Comparison of ENCODE assay signal across 8 cellular contexts in genomic region chr9:128685022-128685332, GRCh38. TPM values are rescaled to one million over a fixed set of nuclear protein-coding genes. Genes with fewer than 3 reads are reported as not detected.
DNase-seq lines count a peak whose midpoint lies in the region; ATAC-seq and TF ChIP-seq lines count a peak whose summit lies in the region.

No MANE protein-coding gene starts in this region.

- H3K36me3 Mint-ChIP-seq in activated naive CD4-positive, alpha-beta T cell treated with anti-CD3 and anti-CD28 coated beads for 36 hours (ENCODE audit: low read depth) = peaks cover 6% of the 10 kb centered on the region
- H3K36me3 Mint-ChIP-seq in activated CD4-positive, alpha-beta memory T cell treated with anti-CD3 and anti-CD28 coated beads, Interleukin-2, amount 10 ng/mL, durations not matched to agents 7 days and 5 days (ENCODE audit: low read depth) = peaks cover 6% of the 10 kb centered on the region

- no peak for TF ChIP-seq CTCF in tibial nerve (IDR thresholded peaks at IDR 0.05)

- CTCF ChIA-PET in activated naive CD4-positive, alpha-beta T cell treated with anti-CD3 and anti-CD28 coated beads for 36 hours (lab: Charles Lee) = interaction anchor here (1.2 kb wide), 1 partner anchor 9 kb away, joined by 4 read pairs; no protein-coding TSS in a partner anchor
- CTCF ChIA-PET in activated CD4-positive, alpha-beta memory T cell treated with anti-CD3 and anti-CD28 coated beads, Interleukin-2, amount 10 ng/mL, durations not matched to agents 7 days and 5 days (lab: Charles Lee) = interaction anchor here (0.6 to 2.7 kb wide), 4 partner anchors 13 to 133 kb away, joined by 3 to 13 read pairs (median 3); partner anchors contain the start of genes ENDOG and PKN3

- POLR2A ChIA-PET in activated CD4-positive, alpha-beta memory T cell treated with anti-CD3 and anti-CD28 coated beads, Interleukin-2, amount 10 ng/mL, durations not matched to agents 7 days and 5 days (lab: Charles Lee) = interaction anchor here (1.1 to 4.0 kb wide), 14 partner anchors 9 to 396 kb away, joined by 3 to 27 read pairs (median 5); partner anchors contain the start of genes DOLPP1, DYNC2I2, KYAT1 and LRRC8A

- TF ChIP-seq EP300 in tibial nerve (IDR thresholded peaks at IDR 0.05) = no peak

- H3K27ac ChIP-seq in iPS-18a (ENCODE audit: low read length) (no peak overlapping the region), tibial nerve (peak overlapping the region in 3 of 4 donors; percentile 82 to 88 (median 85))

- H3K4me1 Mint-ChIP-seq in activated naive CD4-positive, alpha-beta T cell treated with anti-CD3 and anti-CD28 coated beads for 36 hours (ENCODE audit: low read depth) = peaks cover 48% of the 10 kb centered on the region
- peaks cover 54% of the 10 kb centered on the region for H3K4me1 Mint-ChIP-seq in activated CD4-positive, alpha-beta memory T cell treated with anti-CD3 and anti-CD28 coated beads, Interleukin-2, amount 10 ng/mL, durations not matched to agents 7 days and 5 days

- peak overlapping the region; percentile 96 for H3K27ac Mint-ChIP-seq in activated naive CD4-positive, alpha-beta T cell treated with anti-CD3 and anti-CD28 coated beads for 36 hours
- H3K27ac Mint-ChIP-seq in activated CD4-positive, alpha-beta memory T cell treated with anti-CD3 and anti-CD28 coated beads, Interleukin-2, amount 10 ng/mL, durations not matched to agents 7 days and 5 days = peak overlapping the region; percentile 97

- WGBS in tibial nerve, 2 donors = 66 to 82% methylated on average over 2 of the region's 2 CpGs

- intact Hi-C loops in activated naive CD4-positive, alpha-beta T cell treated with anti-CD3 and anti-CD28 coated beads for 36 hours (cut with micrococcal nuclease) = loop anchor here (2.0 to 5.0 kb wide), 2 partner anchors 228 to 342 kb away; partner anchors contain the start of genes ODF2 and SH3GLB2

- DNase-seq in activated naive CD4-positive, alpha-beta T cell treated with anti-CD3 and anti-CD28 coated beads for 36 hours = no peak
- no peak for DNase-seq in activated naive CD4-positive, alpha-beta T cell (lab: John Stamatoyannopoulos, UW)
- no peak for DNase-seq in activated CD4-positive, alpha-beta memory T cell treated with anti-CD3 and anti-CD28 coated beads, Interleukin-2, amount 10 ng/mL, durations not matched to agents 7 days and 5 days
- DNase-seq in tibial nerve (ENCODE audit: low spot score in 2 of 2) (no peak), NCI-H345 treated with DMSO at 0.1 percent for 48 hours (lab: John Stamatoyannopoulos, UW; ENCODE audit: unreplicated experiment) (no peak), midbrain (lab: John Stamatoyannopoulos, UW) (no peak)

- no peak for ATAC-seq in HG03045 (IDR thresholded peaks at IDR 0.05; ENCODE audit: unreplicated experiment)

- no peaks in the 10 kb centered on the region for H3K27me3 ChIP-seq in iPS-18a (ENCODE audit: control insufficient read depth, insufficient read depth, low read length)
- H3K27me3 ChIP-seq in tibial nerve = no peaks in the 10 kb centered on the region

- peak overlapping the region; percentile 97 for H3K4me3 Mint-ChIP-seq in activated naive CD4-positive, alpha-beta T cell treated with anti-CD3 and anti-CD28 coated beads for 36 hours
- H3K4me3 Mint-ChIP-seq in activated CD4-positive, alpha-beta memory T cell treated with anti-CD3 and anti-CD28 coated beads, Interleukin-2, amount 10 ng/mL, durations not matched to agents 7 days and 5 days = peak overlapping the region; percentile 95

- peaks cover 17% of the 10 kb centered on the region for H3K4me1 ChIP-seq in iPS-18a (ENCODE audit: control insufficient read depth, low read depth, low read length)
- H3K4me1 ChIP-seq in tibial nerve = peaks cover 0 to 42% (median 15%) of the 10 kb centered on the region in 4 donors

- no peaks in the 10 kb centered on the region for H3K9me3 Mint-ChIP-seq in activated naive CD4-positive, alpha-beta T cell treated with anti-CD3 and anti-CD28 coated beads for 36 hours
- no peaks in the 10 kb centered on the region for H3K9me3 Mint-ChIP-seq in activated CD4-positive, alpha-beta memory T cell treated with anti-CD3 and anti-CD28 coated beads, Interleukin-2, amount 10 ng/mL, durations not matched to agents 7 days and 5 days

- H3K4me3 ChIP-seq in iPS-18a (ENCODE audit: low read length) (peak overlapping the region; percentile 94), tibial nerve (peak overlapping the region in 2 of 4 donors; percentile 55 to 68)

- no peaks in the 10 kb centered on the region for H3K27me3 Mint-ChIP-seq in activated naive CD4-positive, alpha-beta T cell treated with anti-CD3 and anti-CD28 coated beads for 36 hours (ENCODE audit: low read depth)
- no peaks in the 10 kb centered on the region for H3K27me3 Mint-ChIP-seq in activated CD4-positive, alpha-beta memory T cell treated with anti-CD3 and anti-CD28 coated beads, Interleukin-2, amount 10 ng/mL, durations not matched to agents 7 days and 5 days

- H3K36me3 ChIP-seq in iPS-18a (ENCODE audit: control insufficient read depth, low read depth, low read length) (peaks cover 13% of the 10 kb centered on the region), tibial nerve (no peaks in the 10 kb centered on the region)

- H3K9me3 ChIP-seq in iPS-18a (ENCODE audit: control insufficient read depth, low read depth, low read length) = no peaks in the 10 kb centered on the region
- no peaks in the 10 kb centered on the region for H3K9me3 ChIP-seq in tibial nerve

- peak overlapping the region; percentile 94 for H3K9ac ChIP-seq in iPS-18a (ENCODE audit: low read length)

- no peak for TF ChIP-seq POLR2A in tibial nerve (IDR thresholded peaks at IDR 0.05)

RNA-seq across cellular contexts. Expression of gene SET, which starts 4.0 kb away (rescaled TPM):
- 100 to 1,000 TPM; 669 to 771 TPM for total RNA-seq in activated naive CD4-positive, alpha-beta T cell treated with anti-CD3 and anti-CD28 coated beads for 36 hours
- total RNA-seq in activated CD4-positive, alpha-beta memory T cell treated with anti-CD3 and anti-CD28 coated beads, Interleukin-2, amount 10 ng/mL, durations not matched to agents 7 days and 5 days = 100 to 1,000 TPM; 355 to 379 TPM
- total RNA-seq in tibial nerve = 100 to 1,000 TPM; 143 to 156 (median 145) TPM

RNA-seq across cellular contexts. Expression of gene PKN3, which starts 17.3 kb away (rescaled TPM):
- total RNA-seq in activated naive CD4-positive, alpha-beta T cell treated with anti-CD3 and anti-CD28 coated beads for 36 hours = 1 to 10 TPM; 6.3 to 7.3 TPM
- total RNA-seq in activated CD4-positive, alpha-beta memory T cell treated with anti-CD3 and anti-CD28 coated beads, Interleukin-2, amount 10 ng/mL, durations not matched to agents 7 days and 5 days = 1 to 10 TPM; 5.0 to 5.6 TPM
- 10 to 100 TPM in 2 of 4 donors, 1 to 10 TPM in 2; 6.6 to 17.1 (median 8.9) TPM for total RNA-seq in tibial nerve

RNA-seq across cellular contexts. Expression of gene DYNC2I2, which starts 28.3 kb away (rescaled TPM):
- 10 to 100 TPM; 32.4 to 32.8 TPM for total RNA-seq in activated naive CD4-positive, alpha-beta T cell treated with anti-CD3 and anti-CD28 coated beads for 36 hours
- 10 to 100 TPM; 51.5 to 53.5 TPM for total RNA-seq in activated CD4-positive, alpha-beta memory T cell treated with anti-CD3 and anti-CD28 coated beads, Interleukin-2, amount 10 ng/mL, durations not matched to agents 7 days and 5 days
- total RNA-seq in tibial nerve = 100 to 1,000 TPM in 3 of 4 donors, 10 to 100 TPM in 1; 53.8 to 117 (median 111) TPM

RNA-seq across cellular contexts. Expression of gene ZDHHC12, which starts 39.0 kb away (rescaled TPM):
- 10 to 100 TPM; 50.9 to 53.1 TPM for total RNA-seq in activated naive CD4-positive, alpha-beta T cell treated with anti-CD3 and anti-CD28 coated beads for 36 hours
- 10 to 100 TPM; 79.3 to 81.5 TPM for total RNA-seq in activated CD4-positive, alpha-beta memory T cell treated with anti-CD3 and anti-CD28 coated beads, Interleukin-2, amount 10 ng/mL, durations not matched to agents 7 days and 5 days
- 10 to 100 TPM; 13.2 to 34.1 (median 25.3) TPM for total RNA-seq in tibial nerve
